Comparison of ENCODE assay signal across 14 cellular contexts in the genomic region with DNA sequence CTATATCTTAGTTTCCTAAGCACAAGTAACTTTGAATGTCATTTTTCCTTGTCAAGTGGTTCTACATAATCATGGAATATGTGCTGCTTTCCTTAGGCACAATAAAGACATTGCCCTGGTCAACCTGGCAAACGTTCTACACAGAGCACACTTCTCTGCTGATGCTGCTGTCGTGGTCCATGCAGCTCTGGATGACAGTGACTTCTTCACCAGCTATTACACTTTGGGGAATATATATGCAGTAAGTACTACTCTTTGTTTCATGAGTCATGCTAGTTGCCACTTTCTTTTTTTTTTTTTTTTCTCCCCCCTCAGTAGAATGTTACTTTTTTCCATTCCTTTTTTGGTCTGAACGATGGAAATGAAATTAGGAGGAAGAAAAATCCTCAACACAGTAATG.
"Had no signal": no experiment of that assay in that cellular context is flagged by ENCODE, and none has a peak within 500 bp of the region (broad histone marks: within the 10 kb centered on the region; RNA-seq: fewer than 3 reads in every experiment).

No MANE protein-coding gene starts in this region.

- ATAC-seq: left colon had no signal

- DNase-seq: activated naive CD4-positive, alpha-beta T cell treated with anti-CD3 and anti-CD28 coated beads, Interleukin-2, amount 10 ng/mL, durations not matched to agents 7 days and 5 days; central memory CD4-positive, alpha-beta T cell; colonic mucosa; left colon; lower lobe of right lung; nephron progenitor cell; occipital lobe had no signal

- H3K4me3 ChIP-seq: colonic mucosa, lower lobe of right lung, right atrium auricular region, SJSA1, thoracic aorta had no signal

- H3K4me3 Mint-ChIP-seq: activated naive CD4-positive, alpha-beta T cell treated with anti-CD3 and anti-CD28 coated beads, Interleukin-2, amount 10 ng/mL, durations not matched to agents 7 days and 5 days; brain; mesothelial cell of epicardium; nephron progenitor cell; T-helper 2 cell treated with Interferon-gamma antibody and Interleukin-4, amounts not matched to agents 5 μg/mL and 100 μg/mL, for 36 hours had no signal

- H3K27ac ChIP-seq: colonic mucosa, lower lobe of right lung, right atrium auricular region, SJSA1, thoracic aorta had no signal

- H3K27me3 ChIP-seq: colonic mucosa, right atrium auricular region, SJSA1 had no signal

- H3K9me3 ChIP-seq: colonic mucosa, lower lobe of right lung, right atrium auricular region, SJSA1, thoracic aorta had no signal

- H3K27ac Mint-ChIP-seq: activated naive CD4-positive, alpha-beta T cell treated with anti-CD3 and anti-CD28 coated beads, Interleukin-2, amount 10 ng/mL, durations not matched to agents 7 days and 5 days; brain; progenitor cell of endocrine pancreas; T-helper 2 cell treated with Interferon-gamma antibody and Interleukin-4, amounts not matched to agents 5 μg/mL and 100 μg/mL, for 36 hours had no signal

- H3K4me1 Mint-ChIP-seq: brain, nephron progenitor cell had no signal

- H3K4me1 ChIP-seq: colonic mucosa, lower lobe of right lung, right atrium auricular region, SJSA1 had no signal

- H3K9me3 Mint-ChIP-seq: activated naive CD4-positive, alpha-beta T cell treated with anti-CD3 and anti-CD28 coated beads, Interleukin-2, amount 10 ng/mL, durations not matched to agents 7 days and 5 days; brain; mesothelial cell of epicardium; nephron progenitor cell; T-helper 2 cell treated with Interferon-gamma antibody and Interleukin-4, amounts not matched to agents 5 μg/mL and 100 μg/mL, for 36 hours had no signal

- H3K27me3 Mint-ChIP-seq: activated naive CD4-positive, alpha-beta T cell treated with anti-CD3 and anti-CD28 coated beads, Interleukin-2, amount 10 ng/mL, durations not matched to agents 7 days and 5 days; brain; progenitor cell of endocrine pancreas had no signal
